ENCODE assay signal across 9 cellular contexts in genomic region chr14:71142375-71143038, GRCh38.
DNase-seq lines count a peak whose midpoint lies in the region; ATAC-seq, FAIRE-seq and TF ChIP-seq lines count a peak whose summit lies in the region.
"Had no signal": no experiment of that assay in that cellular context is flagged by ENCODE, and none has a peak within 500 bp of the region (broad histone marks: within the 10 kb centered on the region; RNA-seq: fewer than 3 reads in every experiment).

No MANE protein-coding gene starts in this region.

- no peaks in the 10 kb centered on the region for H3K36me3 Mint-ChIP-seq in astrocyte (ENCODE audit: low read depth, unreplicated experiment)

- peak overlapping the region; percentile 90 for H3K27ac Mint-ChIP-seq in astrocyte (ENCODE audit: unreplicated experiment)

- DNase-seq in GM10266 (ENCODE audit: extremely low spot score) = peak; percentile 37
- DNase-seq in MM.1S = peak; percentile 69
- peak; percentile 100 for DNase-seq in astrocyte (ENCODE audit: low read depth)
- peak; percentile 87 for DNase-seq in osteoblast (ENCODE audit: insufficient read length, low spot score, missing footprints)
- DNase-seq in WERI-Rb-1 = no peak
- DNase-seq in NCI-H82 (lab: John Stamatoyannopoulos, UW) = no peak

- peak overlapping the region; percentile 39 for H3K4me2 ChIP-seq in MM.1S (ENCODE audit: low read depth, low read length)
- H3K4me2 ChIP-seq in astrocyte (ENCODE audit: low read length) = peak overlapping the region; percentile 76
- peak overlapping the region; percentile 58 for H3K4me2 ChIP-seq in osteoblast (ENCODE audit: insufficient read depth, low read length)

- 0 out of 2 replicates have a peak, but pooled peaks cover 6% of the 10 kb centered on the region for H3F3A ChIP-seq in MM.1S (ENCODE audit: insufficient read depth, low read length)

- ATAC-seq in GM18870 (IDR thresholded peaks at IDR 0.05; ENCODE audit: unreplicated experiment) (no peak), HG03354 (IDR thresholded peaks at IDR 0.05; ENCODE audit: poor library complexity, severe bottlenecking, unreplicated experiment) (no peak)

- no peaks in the 10 kb centered on the region for H3K36me3 ChIP-seq in MM.1S (replicated peaks; ENCODE audit: insufficient read depth, low read length)
- no peaks in the 10 kb centered on the region for H3K36me3 ChIP-seq in astrocyte (ENCODE audit: insufficient read depth, low read length)
- H3K36me3 ChIP-seq in osteoblast (ENCODE audit: insufficient read depth, low read length) = no peaks in the 10 kb centered on the region
- no peaks in the 10 kb centered on the region for H3K36me3 ChIP-seq in WERI-Rb-1
- H3K36me3 ChIP-seq: suprapubic skin had no signal

- H3K4me3 ChIP-seq in MM.1S (ENCODE audit: low read length) (no peak overlapping the region), astrocyte (ENCODE audit: insufficient read depth, low read depth, low read length) (peak overlapping the region; percentile 29), osteoblast (ENCODE audit: insufficient read depth, low read length) (no peak overlapping the region), WERI-Rb-1 (ENCODE audit: low read depth, low read length) (no peak overlapping the region)
- H3K4me3 ChIP-seq: suprapubic skin had no signal

- H3K27me3 ChIP-seq in MM.1S (replicated peaks; ENCODE audit: insufficient read depth, low read length) (no peaks in the 10 kb centered on the region), astrocyte (ENCODE audit: insufficient read depth, low read length) (no peaks in the 10 kb centered on the region), osteoblast (ENCODE audit: insufficient read depth, low read length) (no peaks in the 10 kb centered on the region), WERI-Rb-1 (ENCODE audit: insufficient read depth, low read depth, severe bottlenecking) (no peaks in the 10 kb centered on the region)
- H3K27me3 ChIP-seq: suprapubic skin had no signal

- peak; percentile 87 for FAIRE-seq in astrocyte (lab: Jason Lieb, UNC)

- H3K4me1 Mint-ChIP-seq in astrocyte (ENCODE audit: low read depth, unreplicated experiment) = peaks cover 25% of the 10 kb centered on the region

- peaks cover 3% of the 10 kb centered on the region for H3K9me3 Mint-ChIP-seq in astrocyte (ENCODE audit: unreplicated experiment)

- H3K9me2 ChIP-seq in MM.1S (replicated peaks; ENCODE audit: insufficient read depth, low read length) = no peaks in the 10 kb centered on the region

- H4K20me1 ChIP-seq in MM.1S (ENCODE audit: insufficient read depth, low read length) = no peaks in the 10 kb centered on the region
- H4K20me1 ChIP-seq in astrocyte (ENCODE audit: insufficient read depth, low read length) = no peaks in the 10 kb centered on the region
- no peaks in the 10 kb centered on the region for H4K20me1 ChIP-seq in osteoblast (ENCODE audit: insufficient read depth, low read length)

- peak overlapping the region; percentile 76; the same call in 1 of the 2 replicates for H3K27ac ChIP-seq in MM.1S (ENCODE audit: low read length)
- peak overlapping the region; percentile 97 for H3K27ac ChIP-seq in astrocyte (ENCODE audit: low read depth, low read length)
- peak overlapping the region; percentile 94 for H3K27ac ChIP-seq in osteoblast (ENCODE audit: low read depth, low read length)
- H3K27ac ChIP-seq in WERI-Rb-1 = no peak overlapping the region
- H3K27ac ChIP-seq: suprapubic skin had no signal

- H3K4me1 ChIP-seq in MM.1S (ENCODE audit: low read length) = peaks cover 23% of the 10 kb centered on the region
- H3K4me1 ChIP-seq in astrocyte (ENCODE audit: insufficient read depth, low read length) = peaks cover 30% of the 10 kb centered on the region
- H3K4me1 ChIP-seq in osteoblast (ENCODE audit: insufficient read depth, low read length) = peaks cover 48% of the 10 kb centered on the region

- H3K9me3 ChIP-seq in MM.1S (replicated peaks; ENCODE audit: insufficient read depth, low read length) (no peaks in the 10 kb centered on the region), astrocyte (ENCODE audit: insufficient read depth, low read depth, low read length) (no peaks in the 10 kb centered on the region), osteoblast (ENCODE audit: low read depth, low read length) (no peaks in the 10 kb centered on the region), WERI-Rb-1 (ENCODE audit: severe bottlenecking) (no peaks in the 10 kb centered on the region)
- H3K9me3 ChIP-seq: suprapubic skin had no signal

- no peak overlapping the region for H3K9ac ChIP-seq in MM.1S (ENCODE audit: low read length)
- peak overlapping the region; percentile 75 for H3K9ac ChIP-seq in astrocyte (ENCODE audit: low read length)

- no peak overlapping the region for H3K4me3 Mint-ChIP-seq in astrocyte (ENCODE audit: unreplicated experiment)

- no peaks in the 10 kb centered on the region for H3K79me2 ChIP-seq in MM.1S (ENCODE audit: low read length)
- no peaks in the 10 kb centered on the region for H3K79me2 ChIP-seq in astrocyte (ENCODE audit: insufficient read depth, low read length)
- peaks cover 5% of the 10 kb centered on the region for H3K79me2 ChIP-seq in osteoblast (ENCODE audit: insufficient read depth, low read length)

- TF ChIP-seq CTCF in GM10266 (IDR thresholded peaks at IDR 0.05; ENCODE audit: control insufficient read depth, insufficient read depth, low read depth, missing control alignments) (no peak), MM.1S (IDR thresholded peaks at IDR 0.05; ENCODE audit: low read length) (no peak), astrocyte (IDR thresholded peaks at IDR 0.05; ENCODE audit: insufficient read depth, low read depth, low read length) (no peak), osteoblast (IDR thresholded peaks at IDR 0.05; ENCODE audit: extremely low read depth, low read depth, low read length) (peak; percentile 11), WERI-Rb-1 (IDR thresholded peaks at IDR 0.05; ENCODE audit: low read depth, low read length) (no peak)

- H3K27me3 Mint-ChIP-seq in astrocyte (ENCODE audit: low read depth, unreplicated experiment) = no peaks in the 10 kb centered on the region

- H2AFZ ChIP-seq in MM.1S (ENCODE audit: low read length) = no peak overlapping the region
- no peak overlapping the region for H2AFZ ChIP-seq in astrocyte (ENCODE audit: low read depth, low read length)
- peak overlapping the region; percentile 36 for H2AFZ ChIP-seq in osteoblast (ENCODE audit: low read length)

Comparison
In these comparisons a context has a peak if more than half of its experiments do, and no peak if none do; other contexts are left out.
1. DNase-seq: peak in GM10266 (single experiment), MM.1S (single experiment), astrocyte (single experiment) and osteoblast (single experiment); none in WERI-Rb-1 (single experiment) and NCI-H82 (single experiment).
2. Peak in every context shown above with its lines, with median percentiles within 50 percentile points of each other: H3K4me2 ChIP-seq.